2 cellular contexts compared by ENCODE assay signal in genomic region chrX:40784516-40785151, GRCh38.
TF ChIP-seq lines count a peak whose summit lies in the region.

No MANE protein-coding gene starts in this region.

TF ChIP-seq in IMR-90, 13 proteins besides CTCF, POLR2A, EP300 and RAD21:
- TF ChIP-seq USF2 (IDR thresholded peaks at IDR 0.05; ENCODE audit: low read depth, low read length) (no peak), FOS (IDR thresholded peaks at IDR 0.05; ENCODE audit: low read depth, low read length) (no peak), MAZ (IDR thresholded peaks at IDR 0.05; ENCODE audit: borderline replicate concordance, low read depth, low read length) (no peak), MXI1 (IDR thresholded peaks at IDR 0.05; ENCODE audit: borderline replicate concordance, low read depth, low read length) (no peak), CEBPB (IDR thresholded peaks at IDR 0.05; ENCODE audit: low read depth, low read length) (no peak), CHD1 (IDR thresholded peaks at IDR 0.05; ENCODE audit: low read depth, low read length) (no peak), MAFK (IDR thresholded peaks at IDR 0.05; ENCODE audit: low read depth, low read length) (no peak), BHLHE40 (IDR thresholded peaks at IDR 0.05; ENCODE audit: low read depth, low read length) (no peak), RFX5 (IDR thresholded peaks at IDR 0.05; ENCODE audit: low read depth, low read length) (no peak), RCOR1 (IDR thresholded peaks at IDR 0.05; ENCODE audit: insufficient replicate concordance, low read length) (no peak), SMC3 (IDR thresholded peaks at IDR 0.05; ENCODE audit: low read depth, low read length) (no peak), NFE2L2 (IDR thresholded peaks at IDR 0.05; ENCODE audit: low read depth, low read length) (no peak)
- TF ChIP-seq, protein P1, sequence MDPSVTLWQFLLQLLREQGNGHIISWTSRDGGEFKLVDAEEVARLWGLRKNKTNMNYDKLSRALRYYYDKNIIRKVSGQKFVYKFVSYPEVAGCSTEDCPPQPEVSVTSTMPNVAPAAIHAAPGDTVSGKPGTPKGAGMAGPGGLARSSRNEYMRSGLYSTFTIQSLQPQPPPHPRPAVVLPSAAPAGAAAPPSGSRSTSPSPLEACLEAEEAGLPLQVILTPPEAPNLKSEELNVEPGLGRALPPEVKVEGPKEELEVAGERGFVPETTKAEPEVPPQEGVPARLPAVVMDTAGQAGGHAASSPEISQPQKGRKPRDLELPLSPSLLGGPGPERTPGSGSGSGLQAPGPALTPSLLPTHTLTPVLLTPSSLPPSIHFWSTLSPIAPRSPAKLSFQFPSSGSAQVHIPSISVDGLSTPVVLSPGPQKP (IDR thresholded peaks at IDR 0.05; ENCODE audit: borderline replicate concordance, low read depth, low read length), result no peak

TF ChIP-seq in liver, 16 proteins besides CTCF, POLR2A, EP300 and RAD21:
- TF ChIP-seq FOXA1 (IDR thresholded peaks at IDR 0.05) (no peak), RXRA (IDR thresholded peaks at IDR 0.05) (peak in 1 of 2 donors; percentile 28), JUND (IDR thresholded peaks at IDR 0.05) (peak in 1 of 2 donors; percentile 29), FOXA2 (IDR thresholded peaks at IDR 0.05) (peak; percentile 26), HNF4A (conservative IDR thresholded peaks at IDR 0.05) (peak in 1 of 2 donors; percentile 32)
